In genomic region chr12:2647186-2647585, GRCh38 we compare ENCODE assay signal across 15 cellular contexts.
DNase-seq lines count a peak whose midpoint lies in the region; TF ChIP-seq lines count a peak whose summit lies in the region.
"Had no signal": no experiment of that assay in that cellular context is flagged by ENCODE, and none has a peak within 500 bp of the region (broad histone marks: within the 10 kb centered on the region; RNA-seq: fewer than 3 reads in every experiment).

No MANE protein-coding gene starts in this region.

- H3K27me3 ChIP-seq in right atrium auricular region (no peaks in the 10 kb centered on the region), transverse colon (no peaks in the 10 kb centered on the region)

- peak; percentile 22 for DNase-seq in cardiac septum (ENCODE audit: low spot score)
- no peak for DNase-seq in right atrium auricular region (ENCODE audit: low spot score)
- DNase-seq in posterior vena cava (ENCODE audit: low spot score), result peak; percentile 49
- DNase-seq in transverse colon, result peak; percentile 3
- no peak for DNase-seq in HPDE6-E6E7 (ENCODE audit: extremely low spot score)
- DNase-seq in NCI-H345 treated with DMSO at 0.1 percent for 48 hours (lab: John Stamatoyannopoulos, UW; ENCODE audit: unreplicated experiment), result no peak
- no peak for DNase-seq in GM03348 (ENCODE audit: low spot score)
- DNase-seq: CD8-positive, alpha-beta T cell; COR-L47; DND-41; GF-D8; GM23248; IMR-90 had no signal

- no peak for TF ChIP-seq POLR2A in transverse colon (IDR thresholded peaks at IDR 0.05)

- no peak for TF ChIP-seq EP300 in transverse colon (IDR thresholded peaks at IDR 0.05; ENCODE audit: low read depth)

- no peak overlapping the region for H3K4me3 ChIP-seq in right atrium auricular region
- no peak overlapping the region for H3K4me3 ChIP-seq in transverse colon
- H3K4me3 ChIP-seq: GM23248 had no signal

- H3K27ac ChIP-seq in right atrium auricular region, result no peak overlapping the region
- no peak overlapping the region for H3K27ac ChIP-seq in transverse colon
- H3K27ac ChIP-seq: 22Rv1, GM23248, HL-60 had no signal

- intact Hi-C loops in cardiac septum (cut with DNase I), result no loop called here
- intact Hi-C loops in posterior vena cava (cut with DNase I), result loop anchor here in 1 of 2 donors (2.0 kb wide), 1 partner anchor 94 kb away; no protein-coding TSS in a partner anchor
- intact Hi-C loops in transverse colon (cut with DNase I; ENCODE audit: low total_unique reads), result no loop called here

- H3K9me3 ChIP-seq in right atrium auricular region, result no peaks in the 10 kb centered on the region
- no peaks in the 10 kb centered on the region for H3K9me3 ChIP-seq in transverse colon

- WGBS in transverse colon (ENCODE audit: low coverage in 1 of 2), 2 donors, result 88% methylated on average over 7 of the region's 7 CpGs; no CpG with 5 or more reads in 1 of the 2 donors

- H3K36me3 ChIP-seq in right atrium auricular region, result peaks cover 13% of the 10 kb centered on the region
- H3K36me3 ChIP-seq in transverse colon, result no peaks in the 10 kb centered on the region

- H3K4me1 ChIP-seq in right atrium auricular region, result no peaks in the 10 kb centered on the region
- peaks cover 0 to 4% (median 0%) of the 10 kb centered on the region in 4 donors for H3K4me1 ChIP-seq in transverse colon

- in situ Hi-C loops in transverse colon (cut with MboI; ENCODE audit: low pct_ligation_motif_present in 1 of 4, low pct_unique_long_range_greater_than_20kb in 1 of 4, low sequenced_read_pairs in 3 of 4), result no loop called here

- TF ChIP-seq CTCF in right atrium auricular region (IDR thresholded peaks at IDR 0.05) (no peak), transverse colon (IDR thresholded peaks at IDR 0.05) (no peak)

Comparison
In these comparisons a context has a peak if more than half of its experiments do, and no peak if none do; other contexts are left out.
1. DNase-seq: peak in cardiac septum (single experiment), posterior vena cava (single experiment) and transverse colon (single experiment); none in right atrium auricular region (single experiment), HPDE6-E6E7 (single experiment), NCI-H345 treated with DMSO at 0.1 percent for 48 hours (single experiment) and GM03348 (single experiment).